15 cellular contexts compared by ENCODE assay signal in genomic region chr19:13872339-13872694, GRCh38. TPM values are rescaled to one million over a fixed set of nuclear protein-coding genes. Genes with fewer than 3 reads are reported as not detected.
DNase-seq lines count a peak whose midpoint lies in the region; TF ChIP-seq lines count a peak whose summit lies in the region.
"Had no signal": no experiment of that assay in that cellular context is flagged by ENCODE, and none has a peak within 500 bp of the region (broad histone marks: within the 10 kb centered on the region; RNA-seq: fewer than 3 reads in every experiment).

No MANE protein-coding gene starts in this region.

- peak overlapping the region; percentile 56 to 73 (median 68) for H3K4me2 ChIP-seq in BLaER1 treated with 17β-estradiol and CSF1 and Interleukin-3, amounts not matched to agents 10 nM and 100 nM

- TF ChIP-seq CTCF in HL-60 (IDR thresholded peaks at IDR 0.05; ENCODE audit: insufficient read depth, low read length) (no peak), colonic mucosa (IDR thresholded peaks at IDR 0.05) (no peak), nephron (IDR thresholded peaks at IDR 0.05; ENCODE audit: unreplicated experiment in 3 of 3) (no peak), ascending aorta (IDR thresholded peaks at IDR 0.05) (no peak)

- no peak overlapping the region for H3K27ac ChIP-seq in BLaER1 treated with 17β-estradiol and CSF1 and Interleukin-3, amounts not matched to agents 10 nM and 100 nM
- H3K27ac ChIP-seq in HL-60 (replicated peaks) (no peak overlapping the region), colonic mucosa (no peak overlapping the region), ascending aorta (no peak overlapping the region)
- H3K27ac ChIP-seq: epithelial cell of prostate had no signal

- H4K20me1 ChIP-seq in BLaER1 treated with 17β-estradiol and CSF1 and Interleukin-3, amounts not matched to agents 10 nM and 100 nM: no peaks in the 10 kb centered on the region; a peak in 2 of 22 replicates

- H3K4me1 ChIP-seq in BLaER1 treated with 17β-estradiol and CSF1 and Interleukin-3, amounts not matched to agents 10 nM and 100 nM: peaks cover 0 to 43% (median 24%) of the 10 kb centered on the region in 10 experiments; a peak in 17 of 20 replicates
- H3K4me1 ChIP-seq in colonic mucosa (no peaks in the 10 kb centered on the region), ascending aorta (peaks cover 0 to 4% of the 10 kb centered on the region in 2 donors)

- intact Hi-C loops in colonic mucosa (cut with DNase I) (no loop called here), ascending aorta (cut with DNase I) (no loop called here)

- peak overlapping the region; percentile 44 to 70 (median 56) for H3K4me3 ChIP-seq in BLaER1 treated with 17β-estradiol and CSF1 and Interleukin-3, amounts not matched to agents 10 nM and 100 nM
- peak overlapping the region; percentile 31; the same call in 1 of the 2 replicates for H3K4me3 ChIP-seq in HL-60 (replicated peaks; ENCODE audit: insufficient read depth, low read length)
- H3K4me3 ChIP-seq in colonic mucosa: peak overlapping the region; percentile 40
- peak overlapping the region in 1 of 2 donors; percentile 54 for H3K4me3 ChIP-seq in ascending aorta

- no peaks in the 10 kb centered on the region for H3K36me3 Mint-ChIP-seq in nephron (ENCODE audit: low read depth)

- no peaks in the 10 kb centered on the region for H3K9me3 Mint-ChIP-seq in nephron

- no peak for DNase-seq in HL-60 (ENCODE audit: low read depth in 1 of 2, low spot score in 1 of 2)
- no peak for DNase-seq in colonic mucosa
- DNase-seq in GF-D8 (lab: John Stamatoyannopoulos, UW): no peak
- no peak for DNase-seq in GM03348 (ENCODE audit: low spot score)
- no peak for DNase-seq in ascending aorta (ENCODE audit: low spot score in 2 of 2)
- no peak for DNase-seq in central memory CD4-positive, alpha-beta T cell
- DNase-seq: activated gamma-delta T cell; DMS79 treated with DMSO at 0.1 percent for 48 hours; NCI-H1417; stimulated activated CD4-positive, alpha-beta T cell treated with anti-CD3 and anti-CD28 coated beads, Interleukin-12 subunit alpha, Interleukin-12 subunit beta, amount 100 ng/mL, for 4 hours; T1000 had no signal

- H3K27me3 Mint-ChIP-seq in nephron (ENCODE audit: low read depth): no peaks in the 10 kb centered on the region

- H3K9me3 ChIP-seq in BLaER1 treated with 17β-estradiol and CSF1 and Interleukin-3, amounts not matched to agents 10 nM and 100 nM (replicated peaks in 1 of 11): no peaks in the 10 kb centered on the region
- no peaks in the 10 kb centered on the region for H3K9me3 ChIP-seq in colonic mucosa
- no peaks in the 10 kb centered on the region for H3K9me3 ChIP-seq in ascending aorta

- H3K4me3 Mint-ChIP-seq in nephron: peak overlapping the region; percentile 83 to 89 (median 88)

- H3K27me3 ChIP-seq in BLaER1 treated with 17β-estradiol and CSF1 and Interleukin-3, amounts not matched to agents 10 nM and 100 nM: peaks cover 0 to 19% (median 9%) of the 10 kb centered on the region in 11 experiments; a peak in 18 of 22 replicates
- peaks cover 2% of the 10 kb centered on the region for H3K27me3 ChIP-seq in HL-60 (ENCODE audit: insufficient read depth, poor library complexity, severe bottlenecking)
- no peaks in the 10 kb centered on the region for H3K27me3 ChIP-seq in colonic mucosa
- H3K27me3 ChIP-seq in ascending aorta: no peaks in the 10 kb centered on the region

- no peaks in the 10 kb centered on the region for H3K36me3 ChIP-seq in BLaER1 treated with 17β-estradiol and CSF1 and Interleukin-3, amounts not matched to agents 10 nM and 100 nM
- H3K36me3 ChIP-seq in colonic mucosa (no peaks in the 10 kb centered on the region), ascending aorta (no peaks in the 10 kb centered on the region)

- peak overlapping the region in 10 of 11 experiments; percentile 18 to 77 (median 60); a peak in 14 of 22 replicates for H3K9ac ChIP-seq in BLaER1 treated with 17β-estradiol and CSF1 and Interleukin-3, amounts not matched to agents 10 nM and 100 nM
- peak overlapping the region in 1 of 2 donors; percentile 34 for H3K9ac ChIP-seq in colonic mucosa (ENCODE audit: low read depth in 2 of 2, low read length in 2 of 2)

- peak overlapping the region in 2 of 3 experiments; percentile 90 to 94 for H3K27ac Mint-ChIP-seq in nephron

- peaks cover 52% of the 10 kb centered on the region for H3K4me1 Mint-ChIP-seq in nephron

RNA-seq across cellular contexts. Expression of gene NANOS3, which starts 4.6 kb away (rescaled TPM):
- total RNA-seq in colonic mucosa: not detected
- total RNA-seq in ascending aorta: not detected
- total RNA-seq: H4 had no signal

RNA-seq across cellular contexts. Expression of gene BRME1, which starts 33.6 kb away (rescaled TPM):
- 10 to 100 TPM in 1 of 2 donors, 1 to 10 TPM in 1; 5.9 to 20.0 TPM for total RNA-seq in colonic mucosa
- total RNA-seq in ascending aorta: not detected

RNA-seq across cellular contexts. Expression of gene CC2D1A, which starts 33.7 kb away (rescaled TPM):
- total RNA-seq in colonic mucosa (100 to 1,000 TPM in 1 of 2 donors, 10 to 100 TPM in 1; 81.0 to 123 TPM), ascending aorta (128 TPM)
